Comparison of ENCODE assay signal across 27 cellular contexts in genomic region chrX:123267220-123267619, GRCh38.
A peak's percentile ranks its signal among the peaks of the same experiment; 100 is the strongest.
DNase-seq lines count a peak whose midpoint lies in the region; ATAC-seq and TF ChIP-seq lines count a peak whose summit lies in the region.
"Had no signal": no experiment of that assay in that cellular context is flagged by ENCODE, and none has a peak within 500 bp of the region (broad histone marks: within the 10 kb centered on the region; RNA-seq: fewer than 3 reads in every experiment).

No MANE protein-coding gene starts in this region.

- H3K9ac ChIP-seq in colonic mucosa (ENCODE audit: low read depth in 2 of 2, low read length in 2 of 2), result no peak overlapping the region

- no peaks in the 10 kb centered on the region for H3K36me3 ChIP-seq in colonic mucosa
- no peaks in the 10 kb centered on the region for H3K36me3 ChIP-seq in CD4-positive, alpha-beta memory T cell (ENCODE audit: insufficient read depth, low read length)
- H3K36me3 ChIP-seq: esophagus muscularis mucosa, SJCRH30, upper lobe of left lung had no signal

- TF ChIP-seq CTCF in fibroblast of the aortic adventitia (IDR thresholded peaks at IDR 0.05; ENCODE audit: insufficient read depth, low read length) (no peak), colonic mucosa (IDR thresholded peaks at IDR 0.05) (no peak)

- no peaks in the 10 kb centered on the region for H3K27me3 ChIP-seq in colonic mucosa
- H3K27me3 ChIP-seq in CD4-positive, alpha-beta memory T cell (ENCODE audit: insufficient read depth, low read length), result no peaks in the 10 kb centered on the region
- H3K27me3 ChIP-seq: esophagus muscularis mucosa, SJCRH30, upper lobe of left lung had no signal

- CTCF ChIA-PET in CD4-positive, alpha-beta memory T cell (lab: Charles Lee; ENCODE audit: partially characterized antibody), result no interaction called here

- ATAC-seq in GM21723 (IDR thresholded peaks at IDR 0.05; ENCODE audit: unreplicated experiment), result no peak
- ATAC-seq: left cardiac atrium; naive thymus-derived CD4-positive, alpha-beta T cell had no signal

- no peaks in the 10 kb centered on the region for H3K9me3 ChIP-seq in colonic mucosa
- H3K9me3 ChIP-seq in CD4-positive, alpha-beta memory T cell (ENCODE audit: control insufficient read depth in 1 of 2, low read length in 2 of 2), result no peaks in the 10 kb centered on the region
- H3K9me3 ChIP-seq: esophagus muscularis mucosa, SJCRH30, upper lobe of left lung had no signal

- DNase-seq in GM04504 (ENCODE audit: low read depth) (peak; percentile 23), astrocyte of the hippocampus (ENCODE audit: low read depth, low spot score) (peak; percentile 59), fibroblast of the aortic adventitia (ENCODE audit: low read depth) (peak; percentile 83), colonic mucosa (no peak), posterior cingulate gyrus (no peak)
- DNase-seq in CD4-positive, alpha-beta memory T cell, result no peak
- DNase-seq: activated CD4-positive, alpha-beta T cell treated with anti-CD3 and anti-CD28 coated beads for 48 hours; activated T-cell treated with anti-CD3 and anti-CD28 coated beads for 4 hours; AML-193; caudate nucleus; CD4-positive, CD25-positive, alpha-beta regulatory T cell; hippocampal formation; left cardiac atrium; naive thymus-derived CD4-positive, alpha-beta T cell; NCI-H146; nucleus accumbens; SJCRH30; stimulated activated CD4-positive, alpha-beta T cell treated with anti-CD3 and anti-CD28 coated beads, Interleukin-4, amount 100 ng/mL, for 24 hours; substantia nigra; SW 1271; upper lobe of left lung had no signal

- no peaks in the 10 kb centered on the region for H3K36me3 Mint-ChIP-seq in CD4-positive, alpha-beta memory T cell
- H3K36me3 Mint-ChIP-seq: activated naive CD4-positive, alpha-beta T cell treated with anti-CD3 and anti-CD28 coated beads, Interleukin-2, amount 50 U/mL, for 24 hours; CD4-positive, CD25-positive, alpha-beta regulatory T cell; IgD-negative memory B cell had no signal

- peaks cover 0 to 5% (median 0%) of the 10 kb centered on the region in 8 donors for H3K9me3 Mint-ChIP-seq in CD4-positive, alpha-beta memory T cell
- H3K9me3 Mint-ChIP-seq: activated naive CD4-positive, alpha-beta T cell treated with anti-CD3 and anti-CD28 coated beads, Interleukin-2, amount 50 U/mL, for 24 hours; naive thymus-derived CD4-positive, alpha-beta T cell had no signal

- no peak overlapping the region for H3K27ac Mint-ChIP-seq in CD4-positive, alpha-beta memory T cell
- H3K27ac Mint-ChIP-seq: activated naive CD4-positive, alpha-beta T cell treated with anti-CD3 and anti-CD28 coated beads, Interleukin-2, amount 50 U/mL, for 24 hours; CD4-positive, CD25-positive, alpha-beta regulatory T cell; dendritic cell treated with granulocyte-macrophage colony-stimulating factor and Interleukin-4, amounts not matched to agents 40 ng/mL and 50 ng/mL, for 4 days; IgD-negative memory B cell; naive thymus-derived CD4-positive, alpha-beta T cell had no signal

- POLR2A ChIA-PET in CD4-positive, alpha-beta memory T cell (lab: Charles Lee; ENCODE audit: partially characterized antibody), result no interaction called here

- no peak overlapping the region for H3K4me3 Mint-ChIP-seq in CD4-positive, alpha-beta memory T cell
- H3K4me3 Mint-ChIP-seq: activated naive CD4-positive, alpha-beta T cell treated with anti-CD3 and anti-CD28 coated beads, Interleukin-2, amount 50 U/mL, for 24 hours; CD4-positive, CD25-positive, alpha-beta regulatory T cell; dendritic cell treated with granulocyte-macrophage colony-stimulating factor and Interleukin-4, amounts not matched to agents 40 ng/mL and 50 ng/mL, for 4 days; IgD-negative memory B cell; naive thymus-derived CD4-positive, alpha-beta T cell had no signal

- H3K4me3 ChIP-seq in fibroblast of the aortic adventitia (ENCODE audit: low read depth, low read length) (no peak overlapping the region), colonic mucosa (no peak overlapping the region)
- H3K4me3 ChIP-seq in CD4-positive, alpha-beta memory T cell (ENCODE audit: low read length in 2 of 2), result no peak overlapping the region
- H3K4me3 ChIP-seq: esophagus muscularis mucosa, lung, SJCRH30, upper lobe of left lung had no signal

- intact Hi-C loops in colonic mucosa (cut with DNase I) (no loop called here), posterior cingulate gyrus (cut with DNase I) (no loop called here)
- intact Hi-C loops in CD4-positive, alpha-beta memory T cell (cut with micrococcal nuclease), result no loop called here

- no peaks in the 10 kb centered on the region for H3K4me1 ChIP-seq in colonic mucosa
- H3K4me1 ChIP-seq in CD4-positive, alpha-beta memory T cell (ENCODE audit: insufficient read depth, low read length), result no peaks in the 10 kb centered on the region
- H3K4me1 ChIP-seq: esophagus muscularis mucosa, SJCRH30, upper lobe of left lung had no signal

- H3K27ac ChIP-seq in colonic mucosa, result no peak overlapping the region
- no peak overlapping the region for H3K27ac ChIP-seq in CD4-positive, alpha-beta memory T cell (ENCODE audit: low read depth, low read length)
- H3K27ac ChIP-seq: esophagus muscularis mucosa, SJCRH30, upper lobe of left lung had no signal

- no peaks in the 10 kb centered on the region for H3K27me3 Mint-ChIP-seq in CD4-positive, alpha-beta memory T cell
- H3K27me3 Mint-ChIP-seq: activated naive CD4-positive, alpha-beta T cell treated with anti-CD3 and anti-CD28 coated beads, Interleukin-2, amount 50 U/mL, for 24 hours; CD4-positive, CD25-positive, alpha-beta regulatory T cell; dendritic cell treated with granulocyte-macrophage colony-stimulating factor and Interleukin-4, amounts not matched to agents 40 ng/mL and 50 ng/mL, for 4 days; IgD-negative memory B cell had no signal

- H3K4me1 Mint-ChIP-seq in CD4-positive, alpha-beta memory T cell, result no peaks in the 10 kb centered on the region
- H3K4me1 Mint-ChIP-seq: activated naive CD4-positive, alpha-beta T cell treated with anti-CD3 and anti-CD28 coated beads, Interleukin-2, amount 50 U/mL, for 24 hours; CD4-positive, CD25-positive, alpha-beta regulatory T cell; IgD-negative memory B cell; naive thymus-derived CD4-positive, alpha-beta T cell had no signal

Comparison
In these comparisons a context has a peak if more than half of its experiments do, and no peak if none do; other contexts are left out.
1. DNase-seq: peak in GM04504 (single experiment), astrocyte of the hippocampus (single experiment) and fibroblast of the aortic adventitia (single experiment); none in colonic mucosa (single experiment), posterior cingulate gyrus (0 of 10) and CD4-positive, alpha-beta memory T cell (0 of 5).